In genomic region chrX:44872817-44873414, GRCh38 we compare ENCODE assay signal across 8 cellular contexts. TPM values are rescaled to one million over a fixed set of nuclear protein-coding genes. Genes with fewer than 3 reads are reported as not detected.
DNase-seq lines count a peak whose midpoint lies in the region; ATAC-seq, FAIRE-seq and TF ChIP-seq lines count a peak whose summit lies in the region.

Gene KDM6A, plus strand, starts transcription at chrX:44873188. Its CDS starts 364 bp downstream, at chrX:44873552.

- H3K27me3 ChIP-seq in heart right ventricle, result no peaks in the 10 kb centered on the region
- H3K27me3 ChIP-seq in upper lobe of left lung, result no peaks in the 10 kb centered on the region

- FAIRE-seq in GM12891 (lab: Jason Lieb, UNC), result peak; percentile 99

- H3K27ac ChIP-seq in heart right ventricle (peak within 1 kb of the TSS; percentile 93 to 100 (median 97)), upper lobe of left lung (peak within 1 kb of the TSS; percentile 96 to 99 (median 98))

- H3K9me3 ChIP-seq in heart right ventricle, result no peaks in the 10 kb centered on the region
- H3K9me3 ChIP-seq in upper lobe of left lung, result no peaks in the 10 kb centered on the region

- DNase-seq in GM12891 (ENCODE audit: insufficient read length, low spot score), result peak; percentile 71
- DNase-seq in NCI-H1436 treated with DMSO at 0.1 percent for 48 hours (lab: John Stamatoyannopoulos, UW), result peak; percentile 58
- DNase-seq in T-helper 1 cell, result peak; percentile 88 to 99 (median 93)
- peak; percentile 91 for DNase-seq in amniotic epithelial cell (ENCODE audit: low read depth)
- DNase-seq in heart right ventricle, result peak; percentile 96 to 97
- DNase-seq in posterior cingulate gyrus, result peak; percentile 93 to 100 (median 100)
- peak; percentile 99 to 100 for DNase-seq in upper lobe of left lung

- ATAC-seq in HG02840 (IDR thresholded peaks at IDR 0.05; ENCODE audit: low FRiP score, unreplicated experiment) (peak; percentile 92), heart right ventricle (peak; percentile 92 to 97 (median 96)), upper lobe of left lung (ENCODE audit: low FRiP score in 2 of 2) (peak; percentile 95 to 97)

- H3K36me3 ChIP-seq in heart right ventricle (no peaks in the 10 kb centered on the region), upper lobe of left lung (no peaks in the 10 kb centered on the region)

- TF ChIP-seq POLR2A in GM12891 (IDR thresholded peaks at IDR 0.05; ENCODE audit: low read depth, low read length) (no peak; the same call in 1 of the 2 replicates), upper lobe of left lung (IDR thresholded peaks at IDR 0.05) (peak in 3 of 4 donors; percentile 71 to 90 (median 79))

- 1% methylated on average over 14 to 50 of the region's 61 CpGs for WGBS in heart right ventricle, 2 donors
- 0% methylated on average over 43 of the region's 61 CpGs; no CpG with 5 or more reads in 1 of the 2 donors for WGBS in upper lobe of left lung, 2 donors

- intact Hi-C loops in heart right ventricle (cut with DNase I), result loop anchor here in 7 of 10 donors (2.0 to 10.0 kb wide), 8 partner anchors 82 to 331 kb away; partner anchors contain the start of genes DIPK2B (in 1 of the 7) and FUNDC1 (in 1 of the 7)
- intact Hi-C loops in posterior cingulate gyrus (cut with DNase I), result loop anchor here (1.0 to 2.0 kb wide), 3 partner anchors 198 to 314 kb away; no protein-coding TSS in a partner anchor

- TF ChIP-seq EP300 in upper lobe of left lung (IDR thresholded peaks at IDR 0.05), result peak in 1 of 4 donors; percentile 57

- H3K4me1 ChIP-seq in heart right ventricle, result peaks cover 0 to 51% (median 24%) of the 10 kb centered on the region in 9 donors
- H3K4me1 ChIP-seq in upper lobe of left lung, result peaks cover 0 to 36% (median 17%) of the 10 kb centered on the region in 4 donors

- TF ChIP-seq CTCF in heart right ventricle (IDR thresholded peaks at IDR 0.05) (no peak), upper lobe of left lung (IDR thresholded peaks at IDR 0.05) (no peak)

- H3K4me3 ChIP-seq in heart right ventricle (peak within 1 kb of the TSS; percentile 79 to 96 (median 89)), upper lobe of left lung (peak within 1 kb of the TSS; percentile 67 to 94 (median 77))

TF ChIP-seq in GM12891, 5 proteins besides CTCF, POLR2A, EP300 and RAD21:
- TF ChIP-seq TAF1 (IDR thresholded peaks at IDR 0.05; ENCODE audit: low read depth, low read length) (0 out of 2 replicates have a peak, but pooled peaks have one; percentile 30), POLR2AphosphoS5 (IDR thresholded peaks at IDR 0.05; ENCODE audit: low read depth, low read length) (no peak), POU2F2 (IDR thresholded peaks at IDR 0.05; ENCODE audit: low read depth, low read length) (no peak)

RNA-seq across cellular contexts. Expression of gene KDM6A, which starts in this region (rescaled TPM):
- polyA plus RNA-seq in GM12891 (2012; ENCODE audit: low read depth, missing spikeins), result 7.3 TPM
- total RNA-seq in heart right ventricle (10 to 100 TPM; 10.2 to 21.2 (median 12.9) TPM), upper lobe of left lung (10 to 100 TPM; 19.9 to 62.0 (median 26.6) TPM)
- polyA plus RNA-seq in heart right ventricle, result 1 to 10 TPM; 3.8 to 6.7 TPM

Comparison
In these comparisons a context has a peak if more than half of its experiments do, and no peak if none do; other contexts are left out.
1. Peak in every context shown above with its lines: DNase-seq, ATAC-seq, H3K4me3 ChIP-seq and H3K27ac ChIP-seq.